In the genomic region with DNA sequence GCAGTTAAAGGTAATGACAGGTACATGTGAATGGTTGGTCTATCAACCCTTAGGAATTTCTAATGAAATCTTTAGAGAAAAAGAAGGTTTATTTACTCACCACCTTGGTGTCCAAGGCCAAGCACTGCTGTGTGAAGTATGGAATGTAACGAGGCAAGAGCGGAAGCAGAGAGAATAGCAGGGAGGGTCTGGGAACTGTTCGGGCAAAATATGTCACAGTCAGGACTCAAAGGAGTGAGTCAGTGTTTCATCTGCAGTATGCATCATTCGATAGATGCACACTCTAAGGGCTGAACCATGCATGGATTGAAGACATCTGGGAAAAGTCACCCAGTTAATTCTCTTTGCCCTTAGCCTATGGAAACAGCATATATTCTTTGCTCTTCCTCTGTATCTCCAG, we compare ENCODE assay signal across 1 cellular context.
TF ChIP-seq lines count a peak whose summit lies in the region.

No MANE protein-coding gene starts in this region.

TF ChIP-seq in endothelial cell of umbilical vein, 7 proteins besides CTCF, POLR2A, EP300 and RAD21:
- TF ChIP-seq JUN (IDR thresholded peaks at IDR 0.05; ENCODE audit: borderline replicate concordance, insufficient read depth, insufficient read length, low read depth): no peak
- no peak for TF ChIP-seq FOS (IDR thresholded peaks at IDR 0.05; ENCODE audit: borderline replicate concordance, insufficient read depth, low read length)
